33 cellular contexts compared by ENCODE assay signal in the genomic region with DNA sequence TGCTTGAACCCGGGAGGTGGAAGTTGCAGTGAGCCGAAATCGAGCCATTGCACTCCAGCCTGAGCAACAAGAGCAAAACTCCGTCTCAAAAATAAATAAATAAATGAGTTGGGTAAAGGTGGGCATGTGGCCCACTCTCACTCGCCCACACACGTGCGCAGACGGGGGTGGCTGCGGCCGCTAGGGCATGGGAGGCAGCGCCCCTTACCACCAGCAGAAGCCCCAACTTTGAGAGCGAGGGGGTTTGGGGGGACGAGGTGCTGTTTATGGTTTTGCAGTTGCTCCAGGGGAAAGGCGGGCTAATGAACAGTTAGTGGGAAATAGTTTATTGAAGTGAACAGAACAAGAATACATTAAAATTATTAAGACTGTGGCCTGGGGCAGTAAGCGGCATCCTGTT. TPM values are rescaled to one million over a fixed set of nuclear protein-coding genes. Genes with fewer than 3 reads are reported as not detected.
DNase-seq lines count a peak whose midpoint lies in the region; FAIRE-seq and TF ChIP-seq lines count a peak whose summit lies in the region.
"Had no signal": no experiment of that assay in that cellular context is flagged by ENCODE, and none has a peak within 500 bp of the region (broad histone marks: within the 10 kb centered on the region; RNA-seq: fewer than 3 reads in every experiment).

No MANE protein-coding gene starts in this region.

- H3K4me3 ChIP-seq in Peyer's patch, result no peak overlapping the region
- H3K4me3 ChIP-seq in kidney (ENCODE audit: low read length in 2 of 2), result no peak overlapping the region
- no peak overlapping the region for H3K4me3 ChIP-seq in SJCRH30
- H3K4me3 ChIP-seq: A549, GM23248, heart left ventricle, testis had no signal

- DNase-seq in activated gamma-delta T cell treated with Interleukin-2 at 50 U/mL for 16 hours, result peak; percentile 1
- no peak for DNase-seq in activated gamma-delta T cell (lab: John Stamatoyannopoulos, UW)
- peak; percentile 9 to 21 (median 11) for DNase-seq in Peyer's patch
- peak; percentile 24 for DNase-seq in kidney
- peak; percentile 34 for DNase-seq in posterior vena cava (ENCODE audit: low spot score)
- no peak for DNase-seq in SJCRH30
- DNase-seq in NCI-H1092 (lab: John Stamatoyannopoulos, UW), result no peak
- no peak for DNase-seq in NCI-H510A (lab: John Stamatoyannopoulos, UW)
- DNase-seq: activated CD4-positive, alpha-beta T cell treated with anti-CD3 and anti-CD28 coated beads for 1 hour; AML-193; Calu3; caudate nucleus; CD4-positive, CD25-positive, alpha-beta regulatory T cell; DMS79 treated with DMSO at 0.1 percent for 48 hours; GDM1; GM23248; NCI-H1694 treated with DMSO at 0.1 percent for 48 hours; NCI-H446 treated with DMSO at 0.1 percent for 48 hours; NCI-H82; testis had no signal

- TF ChIP-seq CTCF in Peyer's patch (IDR thresholded peaks at IDR 0.05) (no peak), kidney (IDR thresholded peaks at IDR 0.05; ENCODE audit: borderline replicate concordance, extremely low read depth, insufficient read depth) (no peak)

- intact Hi-C loops in kidney (cut with DNase I), result no loop called here
- intact Hi-C loops in posterior vena cava (cut with DNase I), result no loop called here

- H3K27me3 ChIP-seq in Peyer's patch (no peaks in the 10 kb centered on the region), SJCRH30 (peaks cover 54% of the 10 kb centered on the region)
- H3K27me3 ChIP-seq: testis had no signal

- no peaks in the 10 kb centered on the region for H3K9me3 ChIP-seq in Peyer's patch
- no peaks in the 10 kb centered on the region for H3K9me3 ChIP-seq in kidney (ENCODE audit: control insufficient read depth in 1 of 2, low read length in 2 of 2)
- H3K9me3 ChIP-seq in SJCRH30 (replicated peaks), result no peaks in the 10 kb centered on the region
- H3K9me3 ChIP-seq: A549, heart left ventricle, testis had no signal

- no peak overlapping the region for H3K9ac ChIP-seq in kidney (ENCODE audit: low read length in 2 of 2)
- H3K9ac ChIP-seq: GM23248, parathyroid adenoma had no signal

- FAIRE-seq in kidney (lab: Jason Lieb, UNC), result no peak
- FAIRE-seq: A549, keratinocyte, TTC549 had no signal

- no peak overlapping the region for H3K27ac ChIP-seq in Peyer's patch
- H3K27ac ChIP-seq in kidney (ENCODE audit: low read depth in 2 of 2, low read length in 2 of 2), result no peak overlapping the region
- H3K27ac ChIP-seq in SJCRH30, result no peak overlapping the region
- H3K27ac ChIP-seq: GM23248, heart left ventricle, parathyroid adenoma, testis had no signal

- H3K36me3 ChIP-seq in Peyer's patch, result no peaks in the 10 kb centered on the region
- H3K36me3 ChIP-seq in kidney (ENCODE audit: control insufficient read depth in 1 of 2, insufficient read depth in 2 of 2, low read length in 2 of 2), result no peaks in the 10 kb centered on the region
- no peaks in the 10 kb centered on the region for H3K36me3 ChIP-seq in SJCRH30
- H3K36me3 ChIP-seq: heart left ventricle had no signal

- no peak for TF ChIP-seq POLR2A in Peyer's patch (IDR thresholded peaks at IDR 0.05)

- H3K4me1 ChIP-seq in Peyer's patch (no peaks in the 10 kb centered on the region), kidney (ENCODE audit: control insufficient read depth in 1 of 2, insufficient read depth in 1 of 2, low read depth in 1 of 2, low read length in 2 of 2) (no peaks in the 10 kb centered on the region), SJCRH30 (no peaks in the 10 kb centered on the region)
- H3K4me1 ChIP-seq: heart left ventricle, parathyroid adenoma, testis had no signal

RNA-seq across cellular contexts. Expression of a gene that starts 14.9 kb away (rescaled TPM):
- under 1 TPM in 1 of 4 donors, not detected in 3; 0.40 TPM for total RNA-seq in Peyer's patch
- not detected for total RNA-seq in kidney
- not detected for polyA plus RNA-seq in kidney (ENCODE audit: insufficient read depth, low read depth, low replicate concordance)
- 10 to 100 TPM in 1 of 2 donors, 1 to 10 TPM in 1; 7.1 to 21.6 TPM for total RNA-seq in posterior vena cava
- 0.96 and 1.0 TPM in 2 replicates for total RNA-seq in SJCRH30 (2014; rRNA removed; shearing (Covaris generic))
- total RNA-seq: activated CD4-positive, alpha-beta memory T cell treated with anti-CD3 and anti-CD28 coated beads for 36 hours; activated naive CD8-positive, alpha-beta T cell treated with anti-CD3 and anti-CD28 coated beads, Interleukin-2, amount 10 ng/mL, durations not matched to agents 7 days and 5 days; activated T-helper 17 cell treated with anti-CD3 and anti-CD28 coated beads, Interleukin-2, amount 50 U/mL, for 72 hours; Calu3; CD4-positive, CD25-positive, alpha-beta regulatory T cell; fibroblast of villous mesenchyme; GM23248; heart left ventricle; HT-29; lung microvascular endothelial cell; right cardiac atrium; RPMI7951 had no signal
- polyA plus RNA-seq: GM23248, heart left ventricle, keratinocyte had no signal

Comparison
In these comparisons a context has a peak if more than half of its experiments do, and no peak if none do; other contexts are left out.
1. DNase-seq: peak in activated gamma-delta T cell treated with Interleukin-2 at 50 U/mL for 16 hours (single experiment), Peyer's patch (3 of 3), kidney (single experiment) and posterior vena cava (single experiment); none in activated gamma-delta T cell (single experiment), SJCRH30 (0 of 2), NCI-H1092 (single experiment) and NCI-H510A (single experiment).